In genomic region chr17:65170839-65171238, GRCh38 we compare ENCODE assay signal across 16 cellular contexts. TPM values are rescaled to one million over a fixed set of nuclear protein-coding genes. Genes with fewer than 3 reads are reported as not detected.
DNase-seq lines count a peak whose midpoint lies in the region; ATAC-seq and TF ChIP-seq lines count a peak whose summit lies in the region.
"Had no signal": no experiment of that assay in that cellular context is flagged by ENCODE, and none has a peak within 500 bp of the region (broad histone marks: within the 10 kb centered on the region; RNA-seq: fewer than 3 reads in every experiment).

No MANE protein-coding gene starts in this region.

- CTCF ChIA-PET in Caco-2 (lab: Charles Lee): no interaction called here

- DNase-seq in DMS79 (lab: John Stamatoyannopoulos, UW): peak; percentile 18
- DNase-seq in NCI-H2081 treated with DMSO at 0.1 percent for 48 hours (lab: John Stamatoyannopoulos, UW): peak; percentile 46
- DNase-seq in brain pericyte (ENCODE audit: low read depth, low spot score): peak; percentile 34
- peak in 1 of 2 donors; percentile 48 for DNase-seq in left lung
- no peak for DNase-seq in UCSD-AML1 (lab: John Stamatoyannopoulos, UW; ENCODE audit: unreplicated experiment)
- DNase-seq in Caco-2: no peak
- DNase-seq: activated naive CD4-positive, alpha-beta T cell treated with anti-CD3 and anti-CD28 coated beads, Interleukin-2, amount 50 U/mL, for 16 hours; CD4-positive, alpha-beta memory T cell; effector CD8-positive, alpha-beta T cell; natural killer cell; NCI-H226 had no signal

- peak overlapping the region in 1 of 2 donors; percentile 38 for H3K27ac ChIP-seq in left lung
- H3K27ac ChIP-seq: HL-60, SK-N-MC had no signal

- H3K4me3 ChIP-seq in left lung (no peak overlapping the region), Caco-2 (ENCODE audit: low read depth, low read length) (no peak overlapping the region)
- H3K4me3 ChIP-seq: SK-N-MC had no signal

- H3K27ac Mint-ChIP-seq in Caco-2 (ENCODE audit: unreplicated experiment): no peak overlapping the region
- H3K27ac Mint-ChIP-seq: stimulated activated memory B cell treated with anti-CD40 and anti-IgM and Interleukin-4, amounts not matched to agents 10 μg/mL and 1 μg/mL and 100 μg/mL, for 72 hours had no signal

- no peaks in the 10 kb centered on the region for H3K36me3 ChIP-seq in left lung
- H3K36me3 ChIP-seq in Caco-2 (ENCODE audit: control insufficient read depth, insufficient read depth, low read length): no peaks in the 10 kb centered on the region

- H3K9me3 ChIP-seq in left lung: no peaks in the 10 kb centered on the region
- no peaks in the 10 kb centered on the region for H3K9me3 ChIP-seq in Caco-2

- TF ChIP-seq CTCF in left lung (IDR thresholded peaks at IDR 0.05) (no peak), Caco-2 (IDR thresholded peaks at IDR 0.05; ENCODE audit: insufficient read depth in 1 of 2, low read depth in 1 of 2, low read length in 1 of 2, severe bottlenecking in 1 of 2, unreplicated experiment in 1 of 2) (no peak)

- peak; percentile 90 for ATAC-seq in left lung
- no peak for ATAC-seq in GM18870 (IDR thresholded peaks at IDR 0.05; ENCODE audit: unreplicated experiment)
- ATAC-seq in GM18907 (IDR thresholded peaks at IDR 0.05; ENCODE audit: unreplicated experiment): no peak
- ATAC-seq: natural killer cell; stimulated activated memory B cell treated with anti-CD40 and anti-IgM and Interleukin-4, amounts not matched to agents 10 μg/mL and 1 μg/mL and 100 μg/mL, for 72 hours had no signal

- peaks cover 4 to 15% of the 10 kb centered on the region in 2 donors for H3K4me1 ChIP-seq in left lung
- H3K4me1 ChIP-seq in Caco-2: no peaks in the 10 kb centered on the region

- POLR2A ChIA-PET in Caco-2 (lab: Charles Lee): interaction anchor here (0.6 kb wide), 1 partner anchor 654 kb away, joined by 3 read pairs; no protein-coding TSS in a partner anchor

- no peaks in the 10 kb centered on the region for H3K36me3 Mint-ChIP-seq in Caco-2 (ENCODE audit: insufficient read depth, unreplicated experiment)
- H3K36me3 Mint-ChIP-seq: CD4-positive, alpha-beta memory T cell had no signal

- no peaks in the 10 kb centered on the region for H3K4me1 Mint-ChIP-seq in Caco-2 (ENCODE audit: low read depth, unreplicated experiment)

- H3K27me3 ChIP-seq in left lung (no peaks in the 10 kb centered on the region), Caco-2 (replicated peaks; ENCODE audit: control insufficient read depth, insufficient read depth, low read length) (no peaks in the 10 kb centered on the region)

- H3K4me3 Mint-ChIP-seq in Caco-2 (ENCODE audit: unreplicated experiment): no peak overlapping the region
- H3K4me3 Mint-ChIP-seq: natural killer cell; stimulated activated memory B cell treated with anti-CD40 and anti-IgM and Interleukin-4, amounts not matched to agents 10 μg/mL and 1 μg/mL and 100 μg/mL, for 72 hours had no signal

- no peaks in the 10 kb centered on the region for H3K27me3 Mint-ChIP-seq in Caco-2 (ENCODE audit: insufficient read depth, unreplicated experiment)
- H3K27me3 Mint-ChIP-seq: stimulated activated memory B cell treated with anti-CD40 and anti-IgM and Interleukin-4, amounts not matched to agents 10 μg/mL and 1 μg/mL and 100 μg/mL, for 72 hours had no signal

- intact Hi-C loops in left lung (cut with DNase I) (no loop called here), Caco-2 (cut with micrococcal nuclease; ENCODE audit: unreplicated experiment) (no loop called here)

- no peaks in the 10 kb centered on the region for H3K9me3 Mint-ChIP-seq in Caco-2 (ENCODE audit: unreplicated experiment)
- H3K9me3 Mint-ChIP-seq: natural killer cell; stimulated activated memory B cell treated with anti-CD40 and anti-IgM and Interleukin-4, amounts not matched to agents 10 μg/mL and 1 μg/mL and 100 μg/mL, for 72 hours had no signal

- BruUV-seq in Caco-2 (replicated peaks; lab: Mats Ljungman, UMichigan): no TSS peak

RNA-seq across cellular contexts. Expression of gene RGS9, which starts 33.7 kb away (rescaled TPM):
- total RNA-seq in left lung: 1 to 10 TPM; 4.0 to 6.4 TPM
- total RNA-seq in Caco-2 (2022): 5.5 and 6.3 TPM in 2 replicates

Comparison
In these comparisons a context has a peak if more than half of its experiments do, and no peak if none do; other contexts are left out.
1. DNase-seq: peak in DMS79 (single experiment), NCI-H2081 treated with DMSO at 0.1 percent for 48 hours (single experiment) and brain pericyte (single experiment); none in UCSD-AML1 (single experiment) and Caco-2 (0 of 2).